ENCODE assay signal across 24 cellular contexts in genomic region chr9:101354765-101355708, GRCh38. TPM values are rescaled to one million over a fixed set of nuclear protein-coding genes. Genes with fewer than 3 reads are reported as not detected.
"Had no signal": no experiment of that assay in that cellular context is flagged by ENCODE, and none has a peak within 500 bp of the region (broad histone marks: within the 10 kb centered on the region; RNA-seq: fewer than 3 reads in every experiment).

No MANE protein-coding gene starts in this region.

- H3K27ac ChIP-seq: cardiac muscle cell, neural progenitor cell, WERI-Rb-1 had no signal

- ATAC-seq: activated CD8-positive, alpha-beta T cell treated with anti-CD3 and anti-CD28 coated beads, Interleukin-2, amount 10 ng/mL, durations not matched to agents 7 days and 5 days; activated naive CD8-positive, alpha-beta T cell treated with anti-CD3 and anti-CD28 coated beads, Interleukin-2, amount 50 U/mL, for 24 hours; naive thymus-derived CD4-positive, alpha-beta T cell had no signal

- H3K4me3 ChIP-seq: cardiac muscle cell, neural progenitor cell had no signal

- H3K36me3 ChIP-seq: cardiac muscle cell, neural progenitor cell, WERI-Rb-1 had no signal

- H3K27me3 ChIP-seq: cardiac muscle cell, neural progenitor cell had no signal

- DNase-seq: activated CD4-positive, alpha-beta T cell treated with anti-CD3 and anti-CD28 coated beads, Interleukin-2, amount 10 ng/mL, durations not matched to agents 7 days and 5 days; activated CD4-positive, CD25-positive, alpha-beta regulatory T cell treated with anti-CD3 and anti-CD28 coated beads, Interleukin-2, amount 50 U/mL, for 72 hours; activated CD8-positive, alpha-beta T cell treated with anti-CD3 and anti-CD28 coated beads, Interleukin-2, amount 10 ng/mL, durations not matched to agents 7 days and 5 days; activated gamma-delta T cell; activated naive CD4-positive, alpha-beta T cell treated with anti-CD3 and anti-CD28 coated beads, Interleukin-2, amount 50 U/mL, for 16 hours; activated naive CD8-positive, alpha-beta T cell treated with anti-CD3 and anti-CD28 coated beads, Interleukin-2, amount 50 U/mL, for 24 hours; effector CD4-positive, alpha-beta T cell; erythroblast; foreskin fibroblast; kidney glomerular epithelial cell; naive thymus-derived CD4-positive, alpha-beta T cell; stimulated activated CD4-positive, alpha-beta T cell treated with anti-CD3 and anti-CD28 coated beads, Interleukin-4, amount 100 ng/mL, for 24 hours; stimulated activated naive CD4-positive, alpha-beta T cell treated with Interleukin-2 at 50 U/mL for 16 hours; T-helper 2 cell; WERI-Rb-1 had no signal

- H3K4me1 ChIP-seq: neural progenitor cell had no signal

RNA-seq across cellular contexts. Expression of gene BAAT, which starts 29.8 kb away (rescaled TPM):
- total RNA-seq: activated CD8-positive, alpha-beta T cell treated with anti-CD3 and anti-CD28 coated beads, Interleukin-2, amount 10 ng/mL, durations not matched to agents 7 days and 5 days; cardiac muscle cell; cerebellum; fibroblast of lung; glomerular endothelial cell; lower leg skin; omental fat pad; subcutaneous adipose tissue; ureter had no signal
- polyA plus RNA-seq: cardiac muscle cell; naive thymus-derived CD4-positive, alpha-beta T cell had no signal
